17 cellular contexts compared by ENCODE assay signal in genomic region chr6:72788188-72788587, GRCh38.
A peak's percentile ranks its signal among the peaks of the same experiment; 100 is the strongest.
DNase-seq lines count a peak whose midpoint lies in the region; ATAC-seq and TF ChIP-seq lines count a peak whose summit lies in the region.
"Had no signal": no experiment of that assay in that cellular context is flagged by ENCODE, and none has a peak within 500 bp of the region (broad histone marks: within the 10 kb centered on the region; RNA-seq: fewer than 3 reads in every experiment).

No MANE protein-coding gene starts in this region.

- 90 to 100% (median 91%) methylated on average over 1 of the region's 1 CpG for WGBS in psoas muscle, 3 donors

- no peak overlapping the region for H3K27ac ChIP-seq in RWPE1
- H3K27ac ChIP-seq in psoas muscle, result peak overlapping the region; percentile 54

- no peak overlapping the region for H3K4me3 Mint-ChIP-seq in effector memory CD8-positive, alpha-beta T cell
- H3K4me3 Mint-ChIP-seq: CD14-positive monocyte; stimulated activated memory B cell treated with anti-CD40 and anti-IgM and Interleukin-4, amounts not matched to agents 10 μg/mL and 1 μg/mL and 100 μg/mL, for 72 hours had no signal

- H3K36me3 Mint-ChIP-seq in effector memory CD8-positive, alpha-beta T cell (ENCODE audit: insufficient read depth), result no peaks in the 10 kb centered on the region
- H3K36me3 Mint-ChIP-seq: CD14-positive monocyte had no signal

- H3K9me3 Mint-ChIP-seq in effector memory CD8-positive, alpha-beta T cell, result no peaks in the 10 kb centered on the region
- H3K9me3 Mint-ChIP-seq: stimulated activated memory B cell treated with anti-CD40 and anti-IgM and Interleukin-4, amounts not matched to agents 10 μg/mL and 1 μg/mL and 100 μg/mL, for 72 hours had no signal

- no peak for TF ChIP-seq CTCF in RWPE1 (conservative IDR thresholded peaks at IDR 0.05; ENCODE audit: low read depth)
- TF ChIP-seq CTCF in psoas muscle (IDR thresholded peaks at IDR 0.05), result no peak

- intact Hi-C loops in psoas muscle (cut with DNase I), result no loop called here

- ATAC-seq in psoas muscle, result peak; percentile 38 to 75 (median 64)
- ATAC-seq in GM19324 (IDR thresholded peaks at IDR 0.05; ENCODE audit: low FRiP score, unreplicated experiment), result no peak
- ATAC-seq in HG03108 (IDR thresholded peaks at IDR 0.05; ENCODE audit: unreplicated experiment), result no peak
- ATAC-seq in effector memory CD8-positive, alpha-beta T cell (replicated peaks), result no peak
- ATAC-seq: stimulated activated memory B cell treated with anti-CD40 and anti-IgM and Interleukin-4, amounts not matched to agents 10 μg/mL and 1 μg/mL and 100 μg/mL, for 72 hours had no signal

- no peaks in the 10 kb centered on the region for H3K9me3 ChIP-seq in psoas muscle

- no peaks in the 10 kb centered on the region for H3K36me3 ChIP-seq in psoas muscle (ENCODE audit: insufficient read depth in 1 of 2, low read depth in 1 of 2)

- CTCF ChIA-PET in RWPE1 (lab: Yijun Ruan, JAX), result interaction anchor here (0.9 kb wide), 1 partner anchor 171 kb away, joined by 3 read pairs; no protein-coding TSS in a partner anchor

- no peak overlapping the region for H3K27ac Mint-ChIP-seq in effector memory CD8-positive, alpha-beta T cell
- H3K27ac Mint-ChIP-seq: CD14-positive monocyte; stimulated activated memory B cell treated with anti-CD40 and anti-IgM and Interleukin-4, amounts not matched to agents 10 μg/mL and 1 μg/mL and 100 μg/mL, for 72 hours had no signal

- no peaks in the 10 kb centered on the region for H3K27me3 ChIP-seq in psoas muscle (ENCODE audit: insufficient read depth in 3 of 3, low read length in 2 of 3)

- peaks cover 16% of the 10 kb centered on the region for H3K4me1 ChIP-seq in psoas muscle

- POLR2A ChIA-PET in RWPE1 (lab: Yijun Ruan, JAX; ENCODE audit: low non-redundant PET), result no interaction called here

- DNase-seq in GM03348 (ENCODE audit: low spot score), result peak; percentile 51
- peak; percentile 57 for DNase-seq in RWPE1 (ENCODE audit: low spot score)
- peak; percentile 4 for DNase-seq in fibroblast of gingiva (ENCODE audit: low read depth)
- no peak for DNase-seq in psoas muscle
- DNase-seq in activated naive CD4-positive, alpha-beta T cell (lab: John Stamatoyannopoulos, UW), result no peak
- no peak for DNase-seq in effector memory CD8-positive, alpha-beta T cell
- DNase-seq: activated CD4-positive, CD25-positive, alpha-beta regulatory T cell treated with anti-CD3 and anti-CD28 coated beads, Interleukin-2, amount 50 U/mL, for 72 hours; activated T-cell treated with anti-CD3 and anti-CD28 coated beads, Interleukin-2, amount 50 U/mL, for 48 hours; aorta; effector memory CD4-positive, alpha-beta T cell; hypothalamus; KBM-7; NCI-H1930 had no signal

- no peaks in the 10 kb centered on the region for H3K27me3 Mint-ChIP-seq in effector memory CD8-positive, alpha-beta T cell
- H3K27me3 Mint-ChIP-seq: stimulated activated memory B cell treated with anti-CD40 and anti-IgM and Interleukin-4, amounts not matched to agents 10 μg/mL and 1 μg/mL and 100 μg/mL, for 72 hours had no signal

- H3K4me3 ChIP-seq in psoas muscle, result no peak overlapping the region

- H3K4me1 Mint-ChIP-seq in effector memory CD8-positive, alpha-beta T cell (ENCODE audit: low read depth in 2 of 2), result peaks cover 0 to 4% of the 10 kb centered on the region in 2 donors
- H3K4me1 Mint-ChIP-seq: CD14-positive monocyte; stimulated activated memory B cell treated with anti-CD40 and anti-IgM and Interleukin-4, amounts not matched to agents 10 μg/mL and 1 μg/mL and 100 μg/mL, for 72 hours had no signal

Comparison
In these comparisons a context has a peak if more than half of its experiments do, and no peak if none do; other contexts are left out.
1. DNase-seq: peak in GM03348 (single experiment), RWPE1 (single experiment) and fibroblast of gingiva (single experiment); none in psoas muscle (0 of 2), activated naive CD4-positive, alpha-beta T cell (0 of 4) and effector memory CD8-positive, alpha-beta T cell (0 of 3).
2. ATAC-seq: peak in psoas muscle (4 of 4); none in GM19324 (single experiment), HG03108 (single experiment) and effector memory CD8-positive, alpha-beta T cell (single experiment).